ENCODE assay signal across 1 cellular context in the genomic region with DNA sequence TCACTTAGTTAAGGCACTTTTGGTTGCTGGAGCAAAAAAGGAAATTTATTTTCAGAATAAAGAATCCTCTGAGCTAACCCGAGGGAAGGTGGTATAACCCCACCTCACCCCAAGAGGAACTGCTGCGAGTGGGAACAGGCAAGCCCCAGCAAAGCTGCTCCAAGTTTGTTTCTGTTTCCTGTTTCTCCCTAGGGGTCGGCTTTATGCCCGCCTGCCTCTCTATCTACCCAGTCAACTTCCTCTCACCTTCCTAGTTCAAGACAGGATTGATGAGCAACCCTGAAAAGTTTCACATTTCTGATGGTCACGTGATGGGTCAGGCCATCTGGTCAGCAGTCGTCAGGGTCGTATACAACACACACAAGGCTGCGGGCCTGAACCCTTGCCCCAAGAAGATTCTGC.
A peak's percentile ranks its signal among the peaks of the same experiment; 100 is the strongest.
TF ChIP-seq lines count a peak whose summit lies in the region.

No MANE protein-coding gene starts in this region.

TF ChIP-seq in GM12878, 131 proteins besides CTCF, POLR2A, EP300 and RAD21 (continued from another document and continues in another):
- TF ChIP-seq NR2F1 (conservative IDR thresholded peaks at IDR 0.05), result 0 out of 2 replicates have a peak, but pooled peaks have one; percentile 28
- peak; percentile 37; the same call in 1 of the 2 replicates for TF ChIP-seq POLR2AphosphoS5 (IDR thresholded peaks at IDR 0.05; ENCODE audit: low read length)
- TF ChIP-seq ZZZ3 (IDR thresholded peaks at IDR 0.05; ENCODE audit: control insufficient read depth, insufficient read length, low read depth), result no peak
- no peak for TF ChIP-seq FOS (IDR thresholded peaks at IDR 0.05; ENCODE audit: borderline replicate concordance, extremely low read depth, insufficient read length)
- TF ChIP-seq, protein P1, sequence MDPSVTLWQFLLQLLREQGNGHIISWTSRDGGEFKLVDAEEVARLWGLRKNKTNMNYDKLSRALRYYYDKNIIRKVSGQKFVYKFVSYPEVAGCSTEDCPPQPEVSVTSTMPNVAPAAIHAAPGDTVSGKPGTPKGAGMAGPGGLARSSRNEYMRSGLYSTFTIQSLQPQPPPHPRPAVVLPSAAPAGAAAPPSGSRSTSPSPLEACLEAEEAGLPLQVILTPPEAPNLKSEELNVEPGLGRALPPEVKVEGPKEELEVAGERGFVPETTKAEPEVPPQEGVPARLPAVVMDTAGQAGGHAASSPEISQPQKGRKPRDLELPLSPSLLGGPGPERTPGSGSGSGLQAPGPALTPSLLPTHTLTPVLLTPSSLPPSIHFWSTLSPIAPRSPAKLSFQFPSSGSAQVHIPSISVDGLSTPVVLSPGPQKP (IDR thresholded peaks at IDR 0.05; ENCODE audit: low read depth, low read length), result no peak
- TF ChIP-seq SPI1 (IDR thresholded peaks at IDR 0.05; ENCODE audit: borderline replicate concordance, insufficient read depth, low read depth, low read length), result peak; percentile 66
- no peak for TF ChIP-seq ZSCAN29 (IDR thresholded peaks at IDR 0.05)
- TF ChIP-seq NRF1 (conservative IDR thresholded peaks at IDR 0.05; ENCODE audit: low read depth, low read length), result no peak
- no peak for TF ChIP-seq WRNIP1 (IDR thresholded peaks at IDR 0.05; ENCODE audit: borderline replicate concordance, low read depth, low read length)
- TF ChIP-seq MTA3 (IDR thresholded peaks at IDR 0.05; ENCODE audit: borderline replicate concordance, low read length), result no peak
- TF ChIP-seq MXI1 (IDR thresholded peaks at IDR 0.05; ENCODE audit: low read depth, low read length), result 0 out of 2 replicates have a peak, but pooled peaks have one; percentile 47
- TF ChIP-seq, protein P2, sequence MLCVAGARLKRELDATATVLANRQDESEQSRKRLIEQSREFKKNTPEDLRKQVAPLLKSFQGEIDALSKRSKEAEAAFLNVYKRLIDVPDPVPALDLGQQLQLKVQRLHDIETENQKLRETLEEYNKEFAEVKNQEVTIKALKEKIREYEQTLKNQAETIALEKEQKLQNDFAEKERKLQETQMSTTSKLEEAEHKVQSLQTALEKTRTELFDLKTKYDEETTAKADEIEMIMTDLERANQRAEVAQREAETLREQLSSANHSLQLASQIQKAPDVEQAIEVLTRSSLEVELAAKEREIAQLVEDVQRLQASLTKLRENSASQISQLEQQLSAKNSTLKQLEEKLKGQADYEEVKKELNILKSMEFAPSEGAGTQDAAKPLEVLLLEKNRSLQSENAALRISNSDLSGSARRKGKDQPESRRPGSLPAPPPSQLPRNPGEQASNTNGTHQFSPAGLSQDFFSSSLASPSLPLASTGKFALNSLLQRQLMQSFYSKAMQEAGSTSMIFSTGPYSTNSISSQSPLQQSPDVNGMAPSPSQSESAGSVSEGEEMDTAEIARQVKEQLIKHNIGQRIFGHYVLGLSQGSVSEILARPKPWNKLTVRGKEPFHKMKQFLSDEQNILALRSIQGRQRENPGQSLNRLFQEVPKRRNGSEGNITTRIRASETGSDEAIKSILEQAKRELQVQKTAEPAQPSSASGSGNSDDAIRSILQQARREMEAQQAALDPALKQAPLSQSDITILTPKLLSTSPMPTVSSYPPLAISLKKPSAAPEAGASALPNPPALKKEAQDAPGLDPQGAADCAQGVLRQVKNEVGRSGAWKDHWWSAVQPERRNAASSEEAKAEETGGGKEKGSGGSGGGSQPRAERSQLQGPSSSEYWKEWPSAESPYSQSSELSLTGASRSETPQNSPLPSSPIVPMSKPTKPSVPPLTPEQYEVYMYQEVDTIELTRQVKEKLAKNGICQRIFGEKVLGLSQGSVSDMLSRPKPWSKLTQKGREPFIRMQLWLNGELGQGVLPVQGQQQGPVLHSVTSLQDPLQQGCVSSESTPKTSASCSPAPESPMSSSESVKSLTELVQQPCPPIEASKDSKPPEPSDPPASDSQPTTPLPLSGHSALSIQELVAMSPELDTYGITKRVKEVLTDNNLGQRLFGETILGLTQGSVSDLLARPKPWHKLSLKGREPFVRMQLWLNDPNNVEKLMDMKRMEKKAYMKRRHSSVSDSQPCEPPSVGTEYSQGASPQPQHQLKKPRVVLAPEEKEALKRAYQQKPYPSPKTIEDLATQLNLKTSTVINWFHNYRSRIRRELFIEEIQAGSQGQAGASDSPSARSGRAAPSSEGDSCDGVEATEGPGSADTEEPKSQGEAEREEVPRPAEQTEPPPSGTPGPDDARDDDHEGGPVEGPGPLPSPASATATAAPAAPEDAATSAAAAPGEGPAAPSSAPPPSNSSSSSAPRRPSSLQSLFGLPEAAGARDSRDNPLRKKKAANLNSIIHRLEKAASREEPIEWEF (IDR thresholded peaks at IDR 0.05; ENCODE audit: insufficient replicate concordance, low read depth, low read length), result peak; percentile 39
- peak in 1 of 2 experiments; percentile 80; a peak in 1 of 4 replicates for TF ChIP-seq ETV6 (conservative IDR thresholded peaks at IDR 0.05 in 1 of 2, IDR thresholded peaks at IDR 0.05 in 1 of 2; ENCODE audit: borderline replicate concordance in 1 of 2, low read depth in 1 of 2)
- no peak for TF ChIP-seq MYB (IDR thresholded peaks at IDR 0.05; ENCODE audit: borderline replicate concordance, low read depth, low read length)
- TF ChIP-seq, protein P3, sequence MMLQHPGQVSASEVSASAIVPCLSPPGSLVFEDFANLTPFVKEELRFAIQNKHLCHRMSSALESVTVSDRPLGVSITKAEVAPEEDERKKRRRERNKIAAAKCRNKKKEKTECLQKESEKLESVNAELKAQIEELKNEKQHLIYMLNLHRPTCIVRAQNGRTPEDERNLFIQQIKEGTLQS (IDR thresholded peaks at IDR 0.05; ENCODE audit: borderline replicate concordance, extremely low read depth, low read depth, low read length), result peak; percentile 29; the same call in 1 of the 2 replicates
- no peak for TF ChIP-seq RELA (IDR thresholded peaks at IDR 0.05; ENCODE audit: borderline replicate concordance, partially characterized antibody)
- no peak for TF ChIP-seq BCL11A (IDR thresholded peaks at IDR 0.05; ENCODE audit: low read depth, low read length)
- TF ChIP-seq FOXK2 (IDR thresholded peaks at IDR 0.05), result no peak
- TF ChIP-seq, protein P4, sequence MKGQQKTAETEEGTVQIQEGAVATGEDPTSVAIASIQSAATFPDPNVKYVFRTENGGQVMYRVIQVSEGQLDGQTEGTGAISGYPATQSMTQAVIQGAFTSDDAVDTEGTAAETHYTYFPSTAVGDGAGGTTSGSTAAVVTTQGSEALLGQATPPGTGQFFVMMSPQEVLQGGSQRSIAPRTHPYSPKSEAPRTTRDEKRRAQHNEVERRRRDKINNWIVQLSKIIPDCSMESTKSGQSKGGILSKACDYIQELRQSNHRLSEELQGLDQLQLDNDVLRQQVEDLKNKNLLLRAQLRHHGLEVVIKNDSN (IDR thresholded peaks at IDR 0.05; ENCODE audit: borderline replicate concordance, extremely low read length, insufficient read depth, low read depth, low read length), result peak; percentile 82
- TF ChIP-seq IKZF2 (IDR thresholded peaks at IDR 0.05), result peak; percentile 62 to 65; a peak in 3 of 4 replicates
- TF ChIP-seq ESRRA (IDR thresholded peaks at IDR 0.05; ENCODE audit: low read length), result no peak
- no peak for TF ChIP-seq NR2C1 (IDR thresholded peaks at IDR 0.05)
- TF ChIP-seq ATF7 (IDR thresholded peaks at IDR 0.05; ENCODE audit: low read depth), result no peak
- TF ChIP-seq CREB1 (IDR thresholded peaks at IDR 0.05; ENCODE audit: low read depth), result 0 out of 2 replicates have a peak, but pooled peaks have one; percentile 56
- peak; percentile 75 to 88 for TF ChIP-seq BHLHE40 (IDR thresholded peaks at IDR 0.05; ENCODE audit: borderline replicate concordance in 1 of 2, low read depth in 2 of 2, low read length in 1 of 2)
- TF ChIP-seq ASH2L (IDR thresholded peaks at IDR 0.05; ENCODE audit: borderline replicate concordance, low read depth), result no peak
- TF ChIP-seq TCF3 (IDR thresholded peaks at IDR 0.05; ENCODE audit: borderline replicate concordance, insufficient read depth, low read depth, low read length), result no peak
- no peak for TF ChIP-seq POU2F2 (IDR thresholded peaks at IDR 0.05; ENCODE audit: borderline replicate concordance, low read depth, low read length)
- TF ChIP-seq, protein P5, sequence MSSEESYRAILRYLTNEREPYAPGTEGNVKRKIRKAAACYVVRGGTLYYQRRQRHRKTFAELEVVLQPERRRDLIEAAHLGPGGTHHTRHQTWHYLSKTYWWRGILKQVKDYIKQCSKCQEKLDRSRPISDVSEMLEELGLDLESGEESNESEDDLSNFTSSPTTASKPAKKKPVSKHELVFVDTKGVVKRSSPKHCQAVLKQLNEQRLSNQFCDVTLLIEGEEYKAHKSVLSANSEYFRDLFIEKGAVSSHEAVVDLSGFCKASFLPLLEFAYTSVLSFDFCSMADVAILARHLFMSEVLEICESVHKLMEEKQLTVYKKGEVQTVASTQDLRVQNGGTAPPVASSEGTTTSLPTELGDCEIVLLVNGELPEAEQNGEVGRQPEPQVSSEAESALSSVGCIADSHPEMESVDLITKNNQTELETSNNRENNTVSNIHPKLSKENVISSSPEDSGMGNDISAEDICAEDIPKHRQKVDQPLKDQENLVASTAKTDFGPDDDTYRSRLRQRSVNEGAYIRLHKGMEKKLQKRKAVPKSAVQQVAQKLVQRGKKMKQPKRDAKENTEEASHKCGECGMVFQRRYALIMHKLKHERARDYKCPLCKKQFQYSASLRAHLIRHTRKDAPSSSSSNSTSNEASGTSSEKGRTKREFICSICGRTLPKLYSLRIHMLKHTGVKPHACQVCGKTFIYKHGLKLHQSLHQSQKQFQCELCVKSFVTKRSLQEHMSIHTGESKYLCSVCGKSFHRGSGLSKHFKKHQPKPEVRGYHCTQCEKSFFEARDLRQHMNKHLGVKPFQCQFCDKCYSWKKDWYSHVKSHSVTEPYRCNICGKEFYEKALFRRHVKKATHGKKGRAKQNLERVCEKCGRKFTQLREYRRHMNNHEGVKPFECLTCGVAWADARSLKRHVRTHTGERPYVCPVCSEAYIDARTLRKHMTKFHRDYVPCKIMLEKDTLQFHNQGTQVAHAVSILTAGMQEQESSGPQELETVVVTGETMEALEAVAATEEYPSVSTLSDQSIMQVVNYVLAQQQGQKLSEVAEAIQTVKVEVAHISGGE (CRISPR knock-in tag; IDR thresholded peaks at IDR 0.05), result 0 out of 2 replicates have a peak, but pooled peaks have one; percentile 33
- TF ChIP-seq RFX5 (IDR thresholded peaks at IDR 0.05; ENCODE audit: low read depth, low read length), result peak; percentile 94
- TF ChIP-seq HDGF (IDR thresholded peaks at IDR 0.05), result no peak
- TF ChIP-seq TARDBP (IDR thresholded peaks at IDR 0.05; ENCODE audit: borderline replicate concordance), result no peak
- no peak for TF ChIP-seq TBL1XR1 (IDR thresholded peaks at IDR 0.05; ENCODE audit: low read depth, low read length)
- TF ChIP-seq RAD51 (IDR thresholded peaks at IDR 0.05), result peak; percentile 98
- TF ChIP-seq GABPA (IDR thresholded peaks at IDR 0.05; ENCODE audit: low read depth), result no peak
- peak; percentile 58 for TF ChIP-seq MEF2B (IDR thresholded peaks at IDR 0.05; ENCODE audit: partially characterized antibody, poor library complexity, severe bottlenecking)
- no peak for TF ChIP-seq CHD1 (IDR thresholded peaks at IDR 0.05; ENCODE audit: low read depth, low read length)
- no peak for TF ChIP-seq SMC3 (IDR thresholded peaks at IDR 0.05; ENCODE audit: borderline replicate concordance, low read length)
- TF ChIP-seq, protein P6, sequence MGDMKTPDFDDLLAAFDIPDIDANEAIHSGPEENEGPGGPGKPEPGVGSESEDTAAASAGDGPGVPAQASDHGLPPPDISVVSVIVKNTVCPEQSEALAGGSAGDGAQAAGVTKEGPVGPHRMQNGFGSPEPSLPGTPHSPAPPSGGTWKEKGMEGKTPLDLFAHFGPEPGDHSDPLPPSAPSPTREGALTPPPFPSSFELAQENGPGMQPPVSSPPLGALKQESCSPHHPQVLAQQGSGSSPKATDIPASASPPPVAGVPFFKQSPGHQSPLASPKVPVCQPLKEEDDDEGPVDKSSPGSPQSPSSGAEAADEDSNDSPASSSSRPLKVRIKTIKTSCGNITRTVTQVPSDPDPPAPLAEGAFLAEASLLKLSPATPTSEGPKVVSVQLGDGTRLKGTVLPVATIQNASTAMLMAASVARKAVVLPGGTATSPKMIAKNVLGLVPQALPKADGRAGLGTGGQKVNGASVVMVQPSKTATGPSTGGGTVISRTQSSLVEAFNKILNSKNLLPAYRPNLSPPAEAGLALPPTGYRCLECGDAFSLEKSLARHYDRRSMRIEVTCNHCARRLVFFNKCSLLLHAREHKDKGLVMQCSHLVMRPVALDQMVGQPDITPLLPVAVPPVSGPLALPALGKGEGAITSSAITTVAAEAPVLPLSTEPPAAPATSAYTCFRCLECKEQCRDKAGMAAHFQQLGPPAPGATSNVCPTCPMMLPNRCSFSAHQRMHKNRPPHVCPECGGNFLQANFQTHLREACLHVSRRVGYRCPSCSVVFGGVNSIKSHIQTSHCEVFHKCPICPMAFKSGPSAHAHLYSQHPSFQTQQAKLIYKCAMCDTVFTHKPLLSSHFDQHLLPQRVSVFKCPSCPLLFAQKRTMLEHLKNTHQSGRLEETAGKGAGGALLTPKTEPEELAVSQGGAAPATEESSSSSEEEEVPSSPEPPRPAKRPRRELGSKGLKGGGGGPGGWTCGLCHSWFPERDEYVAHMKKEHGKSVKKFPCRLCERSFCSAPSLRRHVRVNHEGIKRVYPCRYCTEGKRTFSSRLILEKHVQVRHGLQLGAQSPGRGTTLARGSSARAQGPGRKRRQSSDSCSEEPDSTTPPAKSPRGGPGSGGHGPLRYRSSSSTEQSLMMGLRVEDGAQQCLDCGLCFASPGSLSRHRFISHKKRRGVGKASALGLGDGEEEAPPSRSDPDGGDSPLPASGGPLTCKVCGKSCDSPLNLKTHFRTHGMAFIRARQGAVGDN (IDR thresholded peaks at IDR 0.05), result peak; percentile 32; the same call in 1 of the 2 replicates
- TF ChIP-seq, protein P7, sequence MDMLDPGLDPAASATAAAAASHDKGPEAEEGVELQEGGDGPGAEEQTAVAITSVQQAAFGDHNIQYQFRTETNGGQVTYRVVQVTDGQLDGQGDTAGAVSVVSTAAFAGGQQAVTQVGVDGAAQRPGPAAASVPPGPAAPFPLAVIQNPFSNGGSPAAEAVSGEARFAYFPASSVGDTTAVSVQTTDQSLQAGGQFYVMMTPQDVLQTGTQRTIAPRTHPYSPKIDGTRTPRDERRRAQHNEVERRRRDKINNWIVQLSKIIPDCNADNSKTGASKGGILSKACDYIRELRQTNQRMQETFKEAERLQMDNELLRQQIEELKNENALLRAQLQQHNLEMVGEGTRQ (IDR thresholded peaks at IDR 0.05; ENCODE audit: borderline replicate concordance, low read depth, low read length), result peak; percentile 72
- TF ChIP-seq, protein P8, sequence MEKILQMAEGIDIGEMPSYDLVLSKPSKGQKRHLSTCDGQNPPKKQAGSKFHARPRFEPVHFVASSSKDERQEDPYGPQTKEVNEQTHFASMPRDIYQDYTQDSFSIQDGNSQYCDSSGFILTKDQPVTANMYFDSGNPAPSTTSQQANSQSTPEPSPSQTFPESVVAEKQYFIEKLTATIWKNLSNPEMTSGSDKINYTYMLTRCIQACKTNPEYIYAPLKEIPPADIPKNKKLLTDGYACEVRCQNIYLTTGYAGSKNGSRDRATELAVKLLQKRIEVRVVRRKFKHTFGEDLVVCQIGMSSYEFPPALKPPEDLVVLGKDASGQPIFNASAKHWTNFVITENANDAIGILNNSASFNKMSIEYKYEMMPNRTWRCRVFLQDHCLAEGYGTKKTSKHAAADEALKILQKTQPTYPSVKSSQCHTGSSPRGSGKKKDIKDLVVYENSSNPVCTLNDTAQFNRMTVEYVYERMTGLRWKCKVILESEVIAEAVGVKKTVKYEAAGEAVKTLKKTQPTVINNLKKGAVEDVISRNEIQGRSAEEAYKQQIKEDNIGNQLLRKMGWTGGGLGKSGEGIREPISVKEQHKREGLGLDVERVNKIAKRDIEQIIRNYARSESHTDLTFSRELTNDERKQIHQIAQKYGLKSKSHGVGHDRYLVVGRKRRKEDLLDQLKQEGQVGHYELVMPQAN (conservative IDR thresholded peaks at IDR 0.05), result no peak
- TF ChIP-seq PML (IDR thresholded peaks at IDR 0.05; ENCODE audit: low read length), result no peak
- TF ChIP-seq SUPT20H (IDR thresholded peaks at IDR 0.05; ENCODE audit: borderline replicate concordance, control insufficient read depth, low read depth, low read length), result no peak
- no peak for TF ChIP-seq BRCA1 (IDR thresholded peaks at IDR 0.05; ENCODE audit: low read depth, low read length)
